25 cellular contexts compared by ENCODE assay signal in the genomic region with DNA sequence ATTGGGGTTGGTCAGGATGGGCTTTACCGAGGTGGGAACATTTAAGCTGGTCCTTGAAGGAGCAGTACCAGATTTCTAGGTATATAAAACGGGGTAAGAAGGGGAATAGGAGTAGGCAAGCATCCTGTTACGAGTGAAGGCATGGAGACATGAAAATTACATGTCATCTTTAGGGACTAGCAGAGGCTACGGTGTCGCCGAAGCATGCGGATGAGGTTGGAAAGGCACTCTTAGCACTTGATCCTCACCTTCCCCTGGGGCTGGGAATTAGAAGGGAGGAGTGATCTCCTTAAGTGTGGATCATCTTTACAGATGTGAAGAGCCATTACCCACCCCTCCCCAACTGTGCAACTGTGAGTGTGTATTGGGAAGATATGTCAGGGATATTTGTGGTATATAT.
"Had no signal": no experiment of that assay in that cellular context is flagged by ENCODE, and none has a peak within 500 bp of the region (broad histone marks: within the 10 kb centered on the region; RNA-seq: fewer than 3 reads in every experiment).

No MANE protein-coding gene starts in this region.

- H3K9me3 ChIP-seq: gastroesophageal sphincter, left lung, psoas muscle, right atrium auricular region had no signal

- H3K4me3 ChIP-seq: gastroesophageal sphincter, left lung, psoas muscle, right atrium auricular region, tibial nerve had no signal

- H3K27ac Mint-ChIP-seq: activated CD4-positive, alpha-beta memory T cell treated with anti-CD3 and anti-CD28 coated beads, Interleukin-2, amount 10 ng/mL, durations not matched to agents 7 days and 5 days; activated CD4-positive, alpha-beta T cell treated with anti-CD3 and anti-CD28 coated beads, Interleukin-2, amount 10 ng/mL, durations not matched to agents 7 days and 5 days; activated naive CD4-positive, alpha-beta T cell treated with anti-CD3 and anti-CD28 coated beads, Interleukin-2, amount 50 U/mL, for 24 hours; activated naive CD8-positive, alpha-beta T cell treated with anti-CD3 and anti-CD28 coated beads, Interleukin-2, amount 50 U/mL, for 24 hours; nephron had no signal

- H3K27me3 Mint-ChIP-seq: activated CD4-positive, alpha-beta memory T cell treated with anti-CD3 and anti-CD28 coated beads, Interleukin-2, amount 10 ng/mL, durations not matched to agents 7 days and 5 days; activated CD4-positive, alpha-beta T cell treated with anti-CD3 and anti-CD28 coated beads, Interleukin-2, amount 10 ng/mL, durations not matched to agents 7 days and 5 days; activated naive CD4-positive, alpha-beta T cell treated with anti-CD3 and anti-CD28 coated beads, Interleukin-2, amount 50 U/mL, for 24 hours; activated naive CD8-positive, alpha-beta T cell treated with anti-CD3 and anti-CD28 coated beads, Interleukin-2, amount 50 U/mL, for 24 hours; activated T-helper 17 cell treated with anti-CD3 and anti-CD28 coated beads, Interleukin-2, amount 50 U/mL, for 72 hours had no signal

- H3K4me3 Mint-ChIP-seq: activated CD4-positive, alpha-beta memory T cell treated with anti-CD3 and anti-CD28 coated beads, Interleukin-2, amount 10 ng/mL, durations not matched to agents 7 days and 5 days; activated CD4-positive, alpha-beta T cell treated with anti-CD3 and anti-CD28 coated beads, Interleukin-2, amount 10 ng/mL, durations not matched to agents 7 days and 5 days; activated naive CD4-positive, alpha-beta T cell treated with anti-CD3 and anti-CD28 coated beads, Interleukin-2, amount 50 U/mL, for 24 hours; activated naive CD8-positive, alpha-beta T cell treated with anti-CD3 and anti-CD28 coated beads, Interleukin-2, amount 50 U/mL, for 24 hours; activated T-cell treated with anti-CD3 and anti-CD28 coated beads, Interleukin-2, amount 50 U/mL, for 4 hours; activated T-helper 17 cell treated with anti-CD3 and anti-CD28 coated beads, Interleukin-2, amount 50 U/mL, for 72 hours; immature natural killer cell; nephron had no signal

- ATAC-seq: activated CD4-positive, CD25-positive, alpha-beta regulatory T cell treated with anti-CD3 and anti-CD28 coated beads, Interleukin-2, amount 50 U/mL, for 24 hours; activated naive CD8-positive, alpha-beta T cell treated with anti-CD3 and anti-CD28 coated beads, Interleukin-2, amount 50 U/mL, for 24 hours; activated T-cell treated with anti-CD3 and anti-CD28 coated beads, Interleukin-2, amount 50 U/mL, for 4 hours; activated T-helper 17 cell treated with anti-CD3 and anti-CD28 coated beads, Interleukin-2, amount 50 U/mL, for 72 hours; gastroesophageal sphincter; left lung had no signal

- DNase-seq: activated CD4-positive, alpha-beta memory T cell treated with anti-CD3 and anti-CD28 coated beads, Interleukin-2, amount 10 ng/mL, durations not matched to agents 7 days and 5 days; activated CD4-positive, alpha-beta T cell treated with anti-CD3 and anti-CD28 coated beads, Interleukin-2, amount 10 ng/mL, durations not matched to agents 7 days and 5 days; activated gamma-delta T cell treated with Interleukin-2 at 50 U/mL for 16 hours; activated naive CD8-positive, alpha-beta T cell treated with anti-CD3 and anti-CD28 coated beads, Interleukin-2, amount 50 U/mL, for 24 hours; activated T-cell treated with anti-CD3 and anti-CD28 coated beads, Interleukin-2, amount 50 U/mL, for 4 hours; amygdala; central memory CD4-positive, alpha-beta T cell; head of caudate nucleus; hypothalamus; immature natural killer cell; left lung; mammary epithelial cell; psoas muscle; stimulated activated CD4-positive, alpha-beta T cell treated with anti-CD3 and anti-CD28 coated beads, Interleukin-15, amount 100 ng/mL, for 24 hours; stimulated activated CD4-positive, alpha-beta T cell treated with anti-CD3 and anti-CD28 coated beads, Interleukin-2, amount 100 ng/mL, for 24 hours; stimulated activated naive CD4-positive, alpha-beta T cell treated with Interleukin-2 at 50 U/mL for 16 hours; WERI-Rb-1 had no signal

- H3K4me1 Mint-ChIP-seq: activated CD4-positive, alpha-beta memory T cell treated with anti-CD3 and anti-CD28 coated beads, Interleukin-2, amount 10 ng/mL, durations not matched to agents 7 days and 5 days had no signal

- H3K4me1 ChIP-seq: parathyroid adenoma had no signal

- H3K27me3 ChIP-seq: gastroesophageal sphincter, left lung, right atrium auricular region, tibial nerve had no signal

- H3K9me3 Mint-ChIP-seq: activated naive CD4-positive, alpha-beta T cell treated with anti-CD3 and anti-CD28 coated beads, Interleukin-2, amount 50 U/mL, for 24 hours; activated T-helper 17 cell treated with anti-CD3 and anti-CD28 coated beads, Interleukin-2, amount 50 U/mL, for 72 hours; immature natural killer cell had no signal

- H3K27ac ChIP-seq: gastroesophageal sphincter, left lung, parathyroid adenoma, psoas muscle, tibial nerve, WERI-Rb-1 had no signal
